9 cellular contexts compared by ENCODE assay signal in genomic region chr2:85826990-85827878, GRCh38.
DNase-seq lines count a peak whose midpoint lies in the region; ATAC-seq and TF ChIP-seq lines count a peak whose summit lies in the region.
"Had no signal": no experiment of that assay in that cellular context is flagged by ENCODE, and none has a peak within 500 bp of the region (broad histone marks: within the 10 kb centered on the region; RNA-seq: fewer than 3 reads in every experiment).

No MANE protein-coding gene starts in this region.

- DNase-seq in NCI-H524 (lab: John Stamatoyannopoulos, UW) (peak; percentile 33 to 77), colonic mucosa (peak; percentile 72), right lobe of liver (peak; percentile 74 to 79 (median 78))
- DNase-seq in activated CD4-positive, alpha-beta T cell treated with anti-CD3 and anti-CD28 coated beads for 48 hours = peak; percentile 87
- DNase-seq in stimulated activated CD4-positive, alpha-beta T cell treated with anti-CD3 and anti-CD28 coated beads, Interleukin-4, amount 100 ng/mL, for 48 hours (ENCODE audit: low read depth in 2 of 2) = peak; percentile 68 to 76

- ATAC-seq in HG03196 (IDR thresholded peaks at IDR 0.05; ENCODE audit: unreplicated experiment) (peak; percentile 71), right lobe of liver (peak; percentile 96 to 99 (median 98)), HG02884 (IDR thresholded peaks at IDR 0.05; ENCODE audit: unreplicated experiment) (no peak)

- no peaks in the 10 kb centered on the region for H3K27me3 ChIP-seq in colonic mucosa
- H3K27me3 ChIP-seq in right lobe of liver = no peaks in the 10 kb centered on the region

- no peaks in the 10 kb centered on the region for H3K9me3 ChIP-seq in colonic mucosa
- no peaks in the 10 kb centered on the region for H3K9me3 ChIP-seq in right lobe of liver

- intact Hi-C loops in colonic mucosa (cut with DNase I) = loop anchor here (2.0 kb wide), 1 partner anchor 252 kb away; no protein-coding TSS in a partner anchor
- intact Hi-C loops in right lobe of liver (cut with DNase I) = loop anchor here in 1 of 2 donors (5.0 kb wide), 1 partner anchor 255 kb away; no protein-coding TSS in a partner anchor

- TF ChIP-seq POLR2A in right lobe of liver (IDR thresholded peaks at IDR 0.05) = no peak

- H3K27ac ChIP-seq in colonic mucosa (no peak overlapping the region), right lobe of liver (no peak overlapping the region)

- WGBS in right lobe of liver (ENCODE audit: insufficient coverage, low coverage, low lambda C conversion rate, missing lambda C conversion rate) = 30% methylated on average over 12 of the region's 20 CpGs

- H3K9ac ChIP-seq in colonic mucosa (ENCODE audit: low read depth in 2 of 2, low read length in 2 of 2) = peak overlapping the region; percentile 30 to 44

- H3K4me1 ChIP-seq in colonic mucosa (no peaks in the 10 kb centered on the region), right lobe of liver (no peaks in the 10 kb centered on the region)

- H3K36me3 ChIP-seq in colonic mucosa (no peaks in the 10 kb centered on the region), right lobe of liver (no peaks in the 10 kb centered on the region)

- no peak overlapping the region for H3K4me3 ChIP-seq in colonic mucosa
- H3K4me3 ChIP-seq in right lobe of liver = no peak overlapping the region
- H3K4me3 ChIP-seq: skin epidermis had no signal

- TF ChIP-seq CTCF in GM12874 (IDR thresholded peaks at IDR 0.05; ENCODE audit: insufficient read depth, low read depth, low read length) (peak; percentile 85), colonic mucosa (IDR thresholded peaks at IDR 0.05) (peak; percentile 87), right lobe of liver (IDR thresholded peaks at IDR 0.05) (peak; percentile 91 to 92 (median 92))
